10 cellular contexts compared by ENCODE assay signal in the genomic region with DNA sequence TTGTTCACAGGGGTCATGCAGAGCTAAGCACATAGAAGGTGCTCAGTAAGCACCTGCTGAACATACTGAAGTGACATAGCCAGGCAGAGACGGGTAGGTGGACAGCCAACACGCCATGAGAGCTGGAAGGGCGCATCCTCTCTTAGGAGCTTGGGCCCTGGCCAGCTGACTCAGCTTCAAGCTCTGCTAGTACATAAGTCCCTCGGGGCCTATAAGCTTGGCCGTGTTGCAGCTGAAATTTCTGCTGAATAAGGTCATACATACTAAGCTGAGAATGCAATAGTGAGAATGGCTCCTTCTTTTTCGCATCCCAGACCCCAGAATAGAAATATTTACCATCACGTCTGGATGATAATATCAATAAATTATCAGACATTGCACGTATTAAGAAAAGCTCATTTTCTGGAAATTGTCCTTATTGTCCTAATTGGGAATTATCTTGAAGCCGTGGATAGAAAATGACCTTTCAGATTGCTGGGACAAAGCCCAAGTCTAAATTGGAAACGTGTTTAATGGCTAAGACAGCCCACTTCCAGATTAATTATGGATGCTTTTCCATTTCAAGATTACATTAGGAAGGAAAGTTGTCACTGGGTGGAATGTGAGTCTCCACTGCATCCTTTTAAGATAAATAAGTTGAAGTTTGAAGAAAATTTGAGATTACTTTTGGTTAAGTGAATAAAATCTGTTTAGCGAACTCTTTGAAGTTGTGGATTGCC.
DNase-seq lines count a peak whose midpoint lies in the region; ATAC-seq and TF ChIP-seq lines count a peak whose summit lies in the region.
"Had no signal": no experiment of that assay in that cellular context is flagged by ENCODE, and none has a peak within 500 bp of the region (broad histone marks: within the 10 kb centered on the region; RNA-seq: fewer than 3 reads in every experiment).

No MANE protein-coding gene starts in this region.

- H3K36me3 ChIP-seq in transverse colon, result no peaks in the 10 kb centered on the region

- TF ChIP-seq EP300 in transverse colon (IDR thresholded peaks at IDR 0.05; ENCODE audit: low read depth), result no peak

- H3K27ac ChIP-seq in transverse colon, result peak overlapping the region in 1 of 4 donors; percentile 39
- H3K27ac ChIP-seq: C4-2B had no signal

- ATAC-seq in activated T-cell treated with anti-CD3 and anti-CD28 coated beads, Interleukin-2, amount 50 U/mL, for 72 hours (replicated peaks in 1 of 2), result no peak
- ATAC-seq in activated B cell treated with CpG ODN at 0.5 μM for 24 hours (ENCODE audit: low read depth) (peak; percentile 40), GM19397 (IDR thresholded peaks at IDR 0.05; ENCODE audit: unreplicated experiment) (no peak)

- no peaks in the 10 kb centered on the region for H3K27me3 Mint-ChIP-seq in activated T-cell treated with anti-CD3 and anti-CD28 coated beads, Interleukin-2, amount 50 U/mL, for 72 hours (ENCODE audit: low read depth)
- H3K27me3 Mint-ChIP-seq in activated B cell treated with CpG ODN at 0.5 μM for 24 hours, result no peaks in the 10 kb centered on the region
- no peaks in the 10 kb centered on the region for H3K27me3 Mint-ChIP-seq in activated CD4-positive, alpha-beta T cell treated with anti-CD3 and anti-CD28 coated beads, Interleukin-2, amount 10 ng/mL, durations not matched to agents 24 days and 14 days
- H3K27me3 Mint-ChIP-seq: dendritic cell treated with granulocyte-macrophage colony-stimulating factor and Interleukin-4, amounts not matched to agents 40 ng/mL and 50 ng/mL, for 4 days had no signal

- no peaks in the 10 kb centered on the region for H3K36me3 Mint-ChIP-seq in activated T-cell treated with anti-CD3 and anti-CD28 coated beads, Interleukin-2, amount 50 U/mL, for 72 hours (ENCODE audit: insufficient read depth in 2 of 2)
- H3K36me3 Mint-ChIP-seq in activated B cell treated with CpG ODN at 0.5 μM for 24 hours (ENCODE audit: low read depth), result peaks cover 16% of the 10 kb centered on the region
- no peaks in the 10 kb centered on the region for H3K36me3 Mint-ChIP-seq in activated CD4-positive, alpha-beta T cell treated with anti-CD3 and anti-CD28 coated beads, Interleukin-2, amount 10 ng/mL, durations not matched to agents 24 days and 14 days (ENCODE audit: low read depth)

- no peaks in the 10 kb centered on the region for H3K9me3 ChIP-seq in transverse colon

- H3K4me3 Mint-ChIP-seq in activated T-cell treated with anti-CD3 and anti-CD28 coated beads, Interleukin-2, amount 50 U/mL, for 72 hours, result no peak overlapping the region
- H3K4me3 Mint-ChIP-seq in activated B cell treated with CpG ODN at 0.5 μM for 24 hours, result peak overlapping the region; percentile 70
- H3K4me3 Mint-ChIP-seq in activated CD4-positive, alpha-beta T cell treated with anti-CD3 and anti-CD28 coated beads, Interleukin-2, amount 10 ng/mL, durations not matched to agents 24 days and 14 days, result no peak overlapping the region
- H3K4me3 Mint-ChIP-seq: dendritic cell treated with granulocyte-macrophage colony-stimulating factor and Interleukin-4, amounts not matched to agents 40 ng/mL and 50 ng/mL, for 4 days had no signal

- no peaks in the 10 kb centered on the region for H3K27me3 ChIP-seq in transverse colon

- in situ Hi-C loops in transverse colon (cut with MboI; ENCODE audit: low pct_ligation_motif_present in 1 of 4, low pct_unique_long_range_greater_than_20kb in 1 of 4, low sequenced_read_pairs in 3 of 4), result no loop called here

- peak overlapping the region; percentile 35 for H3K27ac Mint-ChIP-seq in activated T-cell treated with anti-CD3 and anti-CD28 coated beads, Interleukin-2, amount 50 U/mL, for 72 hours
- H3K27ac Mint-ChIP-seq in activated B cell treated with CpG ODN at 0.5 μM for 24 hours, result peak overlapping the region; percentile 93
- H3K27ac Mint-ChIP-seq in activated CD4-positive, alpha-beta T cell treated with anti-CD3 and anti-CD28 coated beads, Interleukin-2, amount 10 ng/mL, durations not matched to agents 24 days and 14 days, result no peak overlapping the region
- H3K27ac Mint-ChIP-seq: dendritic cell treated with granulocyte-macrophage colony-stimulating factor and Interleukin-4, amounts not matched to agents 40 ng/mL and 50 ng/mL, for 4 days had no signal

- CTCF ChIA-PET in activated B cell treated with CpG ODN at 0.5 μM for 24 hours (lab: Charles Lee), result interaction anchor here (1.0 kb wide), 2 partner anchors 38 to 41 kb away, joined by 3 to 4 read pairs; no protein-coding TSS in a partner anchor

- H3K4me3 ChIP-seq in transverse colon, result no peak overlapping the region

- POLR2A ChIA-PET in activated B cell treated with CpG ODN at 0.5 μM for 24 hours (lab: Charles Lee), result interaction anchor here (0.6 to 0.9 kb wide), 2 partner anchors 16 to 1470 kb away, joined by 3 to 5 read pairs; no protein-coding TSS in a partner anchor

- H3K4me1 Mint-ChIP-seq in activated T-cell treated with anti-CD3 and anti-CD28 coated beads, Interleukin-2, amount 50 U/mL, for 72 hours (ENCODE audit: low read depth), result peaks cover 22% of the 10 kb centered on the region
- peaks cover 73% of the 10 kb centered on the region for H3K4me1 Mint-ChIP-seq in activated B cell treated with CpG ODN at 0.5 μM for 24 hours
- no peaks in the 10 kb centered on the region for H3K4me1 Mint-ChIP-seq in activated CD4-positive, alpha-beta T cell treated with anti-CD3 and anti-CD28 coated beads, Interleukin-2, amount 10 ng/mL, durations not matched to agents 24 days and 14 days

- intact Hi-C loops in activated B cell treated with CpG ODN at 0.5 μM for 24 hours (cut with micrococcal nuclease) (loop anchor here (1.0 to 5.0 kb wide), 3 partner anchors 15 to 204 kb away; no protein-coding TSS in a partner anchor), transverse colon (cut with DNase I; ENCODE audit: low total_unique reads) (no loop called here)
- intact Hi-C loops in activated CD4-positive, alpha-beta T cell treated with anti-CD3 and anti-CD28 coated beads, Interleukin-2, amount 10 ng/mL, durations not matched to agents 24 days and 14 days (cut with micrococcal nuclease), result no loop called here

- H3K9me3 Mint-ChIP-seq in activated T-cell treated with anti-CD3 and anti-CD28 coated beads, Interleukin-2, amount 50 U/mL, for 72 hours, result peaks cover 2% of the 10 kb centered on the region in 2 donors
- H3K9me3 Mint-ChIP-seq in activated B cell treated with CpG ODN at 0.5 μM for 24 hours, result peaks cover 16% of the 10 kb centered on the region
- H3K9me3 Mint-ChIP-seq in activated CD4-positive, alpha-beta T cell treated with anti-CD3 and anti-CD28 coated beads, Interleukin-2, amount 10 ng/mL, durations not matched to agents 24 days and 14 days, result no peaks in the 10 kb centered on the region
- H3K9me3 Mint-ChIP-seq: dendritic cell treated with granulocyte-macrophage colony-stimulating factor and Interleukin-4, amounts not matched to agents 40 ng/mL and 50 ng/mL, for 4 days had no signal

- DNase-seq in activated T-cell treated with anti-CD3 and anti-CD28 coated beads, Interleukin-2, amount 50 U/mL, for 72 hours, result no peak
- no peak for DNase-seq in activated T-cell treated with anti-CD3 and anti-CD28 coated beads for 4 hours
- DNase-seq in activated B cell treated with CpG ODN at 0.5 μM for 24 hours, result no peak
- DNase-seq in iris pigment epithelial cell (ENCODE audit: low read depth), result peak; percentile 30
- peak; percentile 39 for DNase-seq in transverse colon
- no peak for DNase-seq in activated CD4-positive, alpha-beta T cell treated with anti-CD3 and anti-CD28 coated beads, Interleukin-2, amount 10 ng/mL, durations not matched to agents 24 days and 14 days
- DNase-seq in germinal center (ENCODE audit: low spot score), result no peak

- no peak for TF ChIP-seq CTCF in activated B cell treated with CpG ODN at 0.5 μM for 24 hours (IDR thresholded peaks at IDR 0.05)
- no peak for TF ChIP-seq CTCF in transverse colon (IDR thresholded peaks at IDR 0.05)

- TF ChIP-seq POLR2A in transverse colon (IDR thresholded peaks at IDR 0.05), result no peak

- 42 to 55% methylated on average over 7 to 11 of the region's 11 CpGs for WGBS in transverse colon (ENCODE audit: low coverage in 1 of 2), 2 donors

- H3K4me1 ChIP-seq in transverse colon, result peaks cover 0 to 10% (median 0%) of the 10 kb centered on the region in 4 donors

Comparison
In these comparisons a context has a peak if more than half of its experiments do, and no peak if none do; other contexts are left out.
1. DNase-seq: peak in iris pigment epithelial cell (single experiment) and transverse colon (single experiment); none in activated T-cell treated with anti-CD3 and anti-CD28 coated beads, Interleukin-2, amount 50 U/mL, for 72 hours (0 of 2), activated T-cell treated with anti-CD3 and anti-CD28 coated beads for 4 hours (single experiment), activated B cell treated with CpG ODN at 0.5 μM for 24 hours (single experiment), activated CD4-positive, alpha-beta T cell treated with anti-CD3 and anti-CD28 coated beads, Interleukin-2, amount 10 ng/mL, durations not matched to agents 24 days and 14 days (single experiment) and germinal center (single experiment).